8 cellular contexts compared by ENCODE assay signal in genomic region chr2:219229375-219230200, GRCh38. TPM values are rescaled to one million over a fixed set of nuclear protein-coding genes. Genes with fewer than 3 reads are reported as not detected.
DNase-seq lines count a peak whose midpoint lies in the region; ATAC-seq, FAIRE-seq and TF ChIP-seq lines count a peak whose summit lies in the region.

ANKZF1 (plus strand) TSS chr2:219229806; CDS start chr2:219230258, 452 bp downstream.
A gene with protein sequence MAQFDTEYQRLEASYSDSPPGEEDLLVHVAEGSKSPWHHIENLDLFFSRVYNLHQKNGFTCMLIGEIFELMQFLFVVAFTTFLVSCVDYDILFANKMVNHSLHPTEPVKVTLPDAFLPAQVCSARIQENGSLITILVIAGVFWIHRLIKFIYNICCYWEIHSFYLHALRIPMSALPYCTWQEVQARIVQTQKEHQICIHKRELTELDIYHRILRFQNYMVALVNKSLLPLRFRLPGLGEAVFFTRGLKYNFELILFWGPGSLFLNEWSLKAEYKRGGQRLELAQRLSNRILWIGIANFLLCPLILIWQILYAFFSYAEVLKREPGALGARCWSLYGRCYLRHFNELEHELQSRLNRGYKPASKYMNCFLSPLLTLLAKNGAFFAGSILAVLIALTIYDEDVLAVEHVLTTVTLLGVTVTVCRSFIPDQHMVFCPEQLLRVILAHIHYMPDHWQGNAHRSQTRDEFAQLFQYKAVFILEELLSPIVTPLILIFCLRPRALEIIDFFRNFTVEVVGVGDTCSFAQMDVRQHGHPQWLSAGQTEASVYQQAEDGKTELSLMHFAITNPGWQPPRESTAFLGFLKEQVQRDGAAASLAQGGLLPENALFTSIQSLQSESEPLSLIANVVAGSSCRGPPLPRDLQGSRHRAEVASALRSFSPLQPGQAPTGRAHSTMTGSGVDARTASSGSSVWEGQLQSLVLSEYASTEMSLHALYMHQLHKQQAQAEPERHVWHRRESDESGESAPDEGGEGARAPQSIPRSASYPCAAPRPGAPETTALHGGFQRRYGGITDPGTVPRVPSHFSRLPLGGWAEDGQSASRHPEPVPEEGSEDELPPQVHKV (minus strand): TSS chr2:219229636. CDS start chr2:219228024, 1,612 bp downstream.

- peak; percentile 65 for FAIRE-seq in colon (lab: Jason Lieb, UNC)

- peak; percentile 99 for DNase-seq in BE2C
- peak; percentile 99 for DNase-seq in GM19240 (ENCODE audit: insufficient read length, low spot score)
- DNase-seq in NCI-H526 (lab: John Stamatoyannopoulos, UW), result peak; percentile 98 to 99
- DNase-seq in activated CD4-positive, alpha-beta T cell treated with anti-CD3 and anti-CD28 coated beads for 48 hours, result peak; percentile 99
- peak; percentile 99 for DNase-seq in kidney tubule cell (ENCODE audit: low spot score)
- peak; percentile 78 to 99 (median 96) for DNase-seq in stimulated activated CD4-positive, alpha-beta T cell treated with anti-CD3 and anti-CD28 coated beads, Interleukin-1b, Interleukin-23, amount 100 ng/mL, for 24 hours (ENCODE audit: low read depth in 4 of 4, low spot score in 1 of 4)

- peaks cover 7% of the 10 kb centered on the region for H3K4me1 ChIP-seq in BE2C

- no peaks in the 10 kb centered on the region for H3K9me3 ChIP-seq in BE2C

- no peaks in the 10 kb centered on the region for H3K27me3 ChIP-seq in BE2C

- ATAC-seq in HG03460 (IDR thresholded peaks at IDR 0.05; ENCODE audit: unreplicated experiment), result peak; percentile 96

- H3K36me3 ChIP-seq in BE2C, result peaks cover 30% of the 10 kb centered on the region

- TF ChIP-seq CTCF in BE2C (IDR thresholded peaks at IDR 0.05; ENCODE audit: low read depth, low read length), result no peak

- H3K4me3 ChIP-seq in BE2C (ENCODE audit: low read depth, low read length), result peak within 1 kb of the TSS; percentile 74

RNA-seq across cellular contexts. Expression of gene ANKZF1, which starts in this region (rescaled TPM):
- 67.7 TPM for polyA plus RNA-seq in BE2C (2012; ENCODE audit: insufficient read depth, insufficient read length, low read depth)

RNA-seq across cellular contexts. Expression of the second gene that starts in this region (rescaled TPM):
- 137 TPM for polyA plus RNA-seq in BE2C (2012; ENCODE audit: insufficient read depth, insufficient read length, low read depth)

Comparison
In these comparisons a context has a peak if more than half of its experiments do, and no peak if none do; other contexts are left out.
1. Peak in every context shown above with its lines: DNase-seq, ATAC-seq and H3K4me3 ChIP-seq.